ENCODE assay signal across 17 cellular contexts in the genomic region with DNA sequence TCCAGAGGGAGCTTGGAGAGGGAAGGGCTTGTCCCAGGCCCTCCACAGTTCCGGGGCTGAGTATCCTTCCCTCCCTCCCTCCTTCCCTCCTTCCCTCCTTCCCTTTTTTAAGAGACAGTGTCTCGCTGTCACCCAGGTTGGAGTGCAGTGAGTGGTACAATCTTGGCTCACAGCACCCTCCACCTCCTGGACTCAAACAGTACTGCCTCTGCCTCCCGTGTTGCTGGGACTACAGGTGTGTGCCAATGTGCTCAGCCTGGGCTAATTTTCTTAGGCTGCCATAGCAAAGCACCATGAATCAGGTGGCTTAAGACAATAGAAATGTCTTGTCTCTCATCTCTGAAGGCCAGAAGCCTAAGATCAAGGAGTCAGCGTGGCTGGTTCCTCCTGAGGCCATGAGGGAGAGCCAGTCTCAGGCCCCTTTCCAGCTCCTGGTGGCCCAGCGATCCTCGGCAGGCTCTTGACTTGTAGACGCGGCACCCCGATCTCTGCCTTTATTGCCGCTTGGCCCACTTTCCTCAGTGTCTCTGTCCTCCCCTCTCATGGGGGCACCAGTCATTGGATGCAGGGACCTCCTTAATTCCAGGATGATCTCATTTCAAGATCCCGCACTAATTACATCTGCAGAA. TPM values are rescaled to one million over a fixed set of nuclear protein-coding genes. Genes with fewer than 3 reads are reported as not detected.
DNase-seq lines count a peak whose midpoint lies in the region; TF ChIP-seq lines count a peak whose summit lies in the region.
"Had no signal": no experiment of that assay in that cellular context is flagged by ENCODE, and none has a peak within 500 bp of the region (broad histone marks: within the 10 kb centered on the region; RNA-seq: fewer than 3 reads in every experiment).

No MANE protein-coding gene starts in this region.

- no peaks in the 10 kb centered on the region for H3K9me3 ChIP-seq in SK-N-SH
- H3K9me3 ChIP-seq: prostate gland had no signal

- H3K27me3 ChIP-seq in kidney epithelial cell (ENCODE audit: control insufficient read depth, insufficient read depth, low read length) = no peaks in the 10 kb centered on the region
- no peaks in the 10 kb centered on the region for H3K27me3 ChIP-seq in SK-N-SH (ENCODE audit: insufficient read depth)

- DNase-seq in DMS 273 (lab: John Stamatoyannopoulos, UW; ENCODE audit: unreplicated experiment) = peak; percentile 42
- no peak for DNase-seq in DMS 273 treated with DMSO at 0.1 percent for 48 hours (lab: John Stamatoyannopoulos, UW)
- no peak for DNase-seq in RWPE1 (ENCODE audit: low spot score)
- no peak for DNase-seq in kidney epithelial cell (ENCODE audit: low read depth)
- no peak for DNase-seq in stimulated activated CD4-positive, alpha-beta T cell treated with anti-CD3 and anti-CD28 coated beads, Interleukin-4, amount 100 ng/mL, for 1 hour
- DNase-seq in NCI-H345 (lab: John Stamatoyannopoulos, UW) = no peak
- DNase-seq in SK-N-SH = no peak
- DNase-seq: activated CD4-positive, CD25-positive, alpha-beta regulatory T cell treated with anti-CD3 and anti-CD28 coated beads, Interleukin-2, amount 50 U/mL, for 72 hours; DMS153; erythroblast; left cardiac atrium; NCI-H774; T1000 had no signal

- no peaks in the 10 kb centered on the region for H3F3A ChIP-seq in SK-N-SH (replicated peaks; ENCODE audit: insufficient read depth)

- TF ChIP-seq CTCF in GM12873 (IDR thresholded peaks at IDR 0.05; ENCODE audit: insufficient read depth, low read depth, low read length, missing control alignments) (peak; percentile 25), RWPE1 (conservative IDR thresholded peaks at IDR 0.05; ENCODE audit: low read depth) (no peak), kidney epithelial cell (IDR thresholded peaks at IDR 0.05; ENCODE audit: insufficient read depth, low read length, poor library complexity, severe bottlenecking) (peak; percentile 8), SK-N-SH (IDR thresholded peaks at IDR 0.05) (no peak)

- no peaks in the 10 kb centered on the region for H3K36me3 ChIP-seq in kidney epithelial cell (ENCODE audit: control insufficient read depth, insufficient read depth, low read length)
- H3K36me3 ChIP-seq in SK-N-SH (replicated peaks in 1 of 2; ENCODE audit: control insufficient read depth in 1 of 2, insufficient read depth in 2 of 2, low read length in 1 of 2) = no peaks in the 10 kb centered on the region
- H3K36me3 ChIP-seq: prostate gland had no signal

- no peaks in the 10 kb centered on the region; the same call in 1 of the 2 replicates for H4K20me1 ChIP-seq in SK-N-SH (ENCODE audit: insufficient read depth)

- H3K4me1 ChIP-seq in SK-N-SH (ENCODE audit: control insufficient read depth in 1 of 2, insufficient read depth in 2 of 2, low read depth in 1 of 2, low read length in 1 of 2) = peaks cover 0 to 50% of the 10 kb centered on the region in 2 experiments; a peak in 2 of 4 replicates
- H3K4me1 ChIP-seq: prostate gland had no signal

- TF ChIP-seq RAD21 in SK-N-SH (IDR thresholded peaks at IDR 0.05; ENCODE audit: low read length) = no peak

- H3K9me2 ChIP-seq in SK-N-SH = no peaks in the 10 kb centered on the region

- H3K79me2 ChIP-seq in SK-N-SH (ENCODE audit: insufficient read depth) = no peaks in the 10 kb centered on the region

- CTCF ChIA-PET in RWPE1 (lab: Yijun Ruan, JAX) = interaction anchor here (0.6 to 0.7 kb wide), 2 partner anchors 281 to 323 kb away, joined by 3 read pairs; no protein-coding TSS in a partner anchor
- CTCF ChIA-PET in SK-N-SH (lab: Yijun Ruan, JAX) = interaction anchor here (1.0 to 2.7 kb wide), 4 partner anchors 11 to 117 kb away, joined by 3 to 7 read pairs (median 3); no protein-coding TSS in a partner anchor

- 94% methylated on average over 11 of the region's 11 CpGs for WGBS in SK-N-SH (ENCODE audit: low lambda C conversion rate)

- H3K4me2 ChIP-seq in SK-N-SH = no peak overlapping the region

- POLR2A ChIA-PET in RWPE1 (lab: Yijun Ruan, JAX; ENCODE audit: low non-redundant PET) = no interaction called here
- POLR2A ChIA-PET in SK-N-SH (lab: Yijun Ruan, JAX) = no interaction called here

- no peak overlapping the region for H3K9ac ChIP-seq in SK-N-SH

- no peak for TF ChIP-seq EP300 in SK-N-SH (IDR thresholded peaks at IDR 0.05; ENCODE audit: borderline replicate concordance in 1 of 2, low read depth in 1 of 2, low read length in 1 of 2)

- no peak overlapping the region for H3K4me3 ChIP-seq in kidney epithelial cell (ENCODE audit: low read depth, low read length)
- no peak overlapping the region for H3K4me3 ChIP-seq in SK-N-SH (ENCODE audit: low read depth in 2 of 2, low read length in 1 of 2)
- H3K4me3 ChIP-seq: prostate gland, skin epidermis had no signal

- peak overlapping the region; percentile 9; the same call in 1 of the 2 replicates for H3K27ac ChIP-seq in RWPE1
- no peak overlapping the region; a peak in 1 of 4 replicates for H3K27ac ChIP-seq in SK-N-SH (ENCODE audit: low read depth in 2 of 2, low read length in 1 of 2)
- H3K27ac ChIP-seq: 22Rv1, prostate gland, skin epidermis had no signal

- H2AFZ ChIP-seq in SK-N-SH (ENCODE audit: low read depth) = no peak overlapping the region

TF ChIP-seq in SK-N-SH, 30 proteins besides CTCF, POLR2A, EP300 and RAD21 (continues in another document):
- TF ChIP-seq, protein P1, sequence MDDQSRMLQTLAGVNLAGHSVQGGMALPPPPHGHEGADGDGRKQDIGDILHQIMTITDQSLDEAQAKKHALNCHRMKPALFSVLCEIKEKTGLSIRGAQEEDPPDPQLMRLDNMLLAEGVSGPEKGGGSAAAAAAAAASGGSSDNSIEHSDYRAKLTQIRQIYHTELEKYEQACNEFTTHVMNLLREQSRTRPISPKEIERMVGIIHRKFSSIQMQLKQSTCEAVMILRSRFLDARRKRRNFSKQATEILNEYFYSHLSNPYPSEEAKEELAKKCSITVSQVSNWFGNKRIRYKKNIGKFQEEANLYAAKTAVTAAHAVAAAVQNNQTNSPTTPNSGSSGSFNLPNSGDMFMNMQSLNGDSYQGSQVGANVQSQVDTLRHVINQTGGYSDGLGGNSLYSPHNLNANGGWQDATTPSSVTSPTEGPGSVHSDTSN (IDR thresholded peaks at IDR 0.05) = no peak
- TF ChIP-seq JUND (IDR thresholded peaks at IDR 0.05) (no peak), MXI1 (IDR thresholded peaks at IDR 0.05; ENCODE audit: low read depth, low read length) (no peak), ELF1 (IDR thresholded peaks at IDR 0.05) (no peak), RXRA (IDR thresholded peaks at IDR 0.05; ENCODE audit: borderline replicate concordance, low read depth) (no peak), FOSL2 (IDR thresholded peaks at IDR 0.05; ENCODE audit: borderline replicate concordance, low read depth) (no peak), TEAD4 (IDR thresholded peaks at IDR 0.05; ENCODE audit: borderline replicate concordance, insufficient read depth) (no peak), FOXJ3 (CRISPR knock-in tag; IDR thresholded peaks at IDR 0.05) (no peak), GABPA (IDR thresholded peaks at IDR 0.05; ENCODE audit: low read depth) (no peak), EZH2phosphoT487 (IDR thresholded peaks at IDR 0.05; ENCODE audit: borderline replicate concordance, low read depth) (no peak), MEF2A (IDR thresholded peaks at IDR 0.05; ENCODE audit: borderline replicate concordance, low read depth) (no peak), POLR2AphosphoS5 (IDR thresholded peaks at IDR 0.05; ENCODE audit: low read depth, low read length) (no peak)
- TF ChIP-seq, protein P2, sequence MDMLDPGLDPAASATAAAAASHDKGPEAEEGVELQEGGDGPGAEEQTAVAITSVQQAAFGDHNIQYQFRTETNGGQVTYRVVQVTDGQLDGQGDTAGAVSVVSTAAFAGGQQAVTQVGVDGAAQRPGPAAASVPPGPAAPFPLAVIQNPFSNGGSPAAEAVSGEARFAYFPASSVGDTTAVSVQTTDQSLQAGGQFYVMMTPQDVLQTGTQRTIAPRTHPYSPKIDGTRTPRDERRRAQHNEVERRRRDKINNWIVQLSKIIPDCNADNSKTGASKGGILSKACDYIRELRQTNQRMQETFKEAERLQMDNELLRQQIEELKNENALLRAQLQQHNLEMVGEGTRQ (IDR thresholded peaks at IDR 0.05; ENCODE audit: borderline replicate concordance, low read depth, low read length) = no peak
- TF ChIP-seq, protein P3, sequence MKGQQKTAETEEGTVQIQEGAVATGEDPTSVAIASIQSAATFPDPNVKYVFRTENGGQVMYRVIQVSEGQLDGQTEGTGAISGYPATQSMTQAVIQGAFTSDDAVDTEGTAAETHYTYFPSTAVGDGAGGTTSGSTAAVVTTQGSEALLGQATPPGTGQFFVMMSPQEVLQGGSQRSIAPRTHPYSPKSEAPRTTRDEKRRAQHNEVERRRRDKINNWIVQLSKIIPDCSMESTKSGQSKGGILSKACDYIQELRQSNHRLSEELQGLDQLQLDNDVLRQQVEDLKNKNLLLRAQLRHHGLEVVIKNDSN (IDR thresholded peaks at IDR 0.05; ENCODE audit: borderline replicate concordance, low read depth) = no peak
- TF ChIP-seq, protein P4, sequence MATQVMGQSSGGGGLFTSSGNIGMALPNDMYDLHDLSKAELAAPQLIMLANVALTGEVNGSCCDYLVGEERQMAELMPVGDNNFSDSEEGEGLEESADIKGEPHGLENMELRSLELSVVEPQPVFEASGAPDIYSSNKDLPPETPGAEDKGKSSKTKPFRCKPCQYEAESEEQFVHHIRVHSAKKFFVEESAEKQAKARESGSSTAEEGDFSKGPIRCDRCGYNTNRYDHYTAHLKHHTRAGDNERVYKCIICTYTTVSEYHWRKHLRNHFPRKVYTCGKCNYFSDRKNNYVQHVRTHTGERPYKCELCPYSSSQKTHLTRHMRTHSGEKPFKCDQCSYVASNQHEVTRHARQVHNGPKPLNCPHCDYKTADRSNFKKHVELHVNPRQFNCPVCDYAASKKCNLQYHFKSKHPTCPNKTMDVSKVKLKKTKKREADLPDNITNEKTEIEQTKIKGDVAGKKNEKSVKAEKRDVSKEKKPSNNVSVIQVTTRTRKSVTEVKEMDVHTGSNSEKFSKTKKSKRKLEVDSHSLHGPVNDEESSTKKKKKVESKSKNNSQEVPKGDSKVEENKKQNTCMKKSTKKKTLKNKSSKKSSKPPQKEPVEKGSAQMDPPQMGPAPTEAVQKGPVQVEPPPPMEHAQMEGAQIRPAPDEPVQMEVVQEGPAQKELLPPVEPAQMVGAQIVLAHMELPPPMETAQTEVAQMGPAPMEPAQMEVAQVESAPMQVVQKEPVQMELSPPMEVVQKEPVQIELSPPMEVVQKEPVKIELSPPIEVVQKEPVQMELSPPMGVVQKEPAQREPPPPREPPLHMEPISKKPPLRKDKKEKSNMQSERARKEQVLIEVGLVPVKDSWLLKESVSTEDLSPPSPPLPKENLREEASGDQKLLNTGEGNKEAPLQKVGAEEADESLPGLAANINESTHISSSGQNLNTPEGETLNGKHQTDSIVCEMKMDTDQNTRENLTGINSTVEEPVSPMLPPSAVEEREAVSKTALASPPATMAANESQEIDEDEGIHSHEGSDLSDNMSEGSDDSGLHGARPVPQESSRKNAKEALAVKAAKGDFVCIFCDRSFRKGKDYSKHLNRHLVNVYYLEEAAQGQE (IDR thresholded peaks at IDR 0.05; ENCODE audit: low read depth, low read length) = no peak

RNA-seq across cellular contexts. Expression of a gene that starts 47.5 kb away (rescaled TPM):
- 2.3 and 5.5 TPM in 2 replicates for total RNA-seq in kidney epithelial cell
- 2.2 and 5.0 TPM in 2 replicates for polyA plus RNA-seq in SK-N-SH (2012; rRNA removed)
- 2.1 and 3.2 TPM in 2 replicates for polyA plus RNA-seq in SK-N-SH (2012; cell fraction: cytosol; rRNA removed)
- 21.9 and 27.2 TPM in 2 replicates for polyA plus RNA-seq in SK-N-SH (2012; cell fraction: nucleus; rRNA removed)

Comparison
In these comparisons a context has a peak if more than half of its experiments do, and no peak if none do; other contexts are left out.
1. CTCF ChIP-seq: peak in GM12873 (single experiment) and kidney epithelial cell (single experiment); none in RWPE1 (single experiment) and SK-N-SH (single experiment).